19 cellular contexts compared by ENCODE assay signal in the genomic region with DNA sequence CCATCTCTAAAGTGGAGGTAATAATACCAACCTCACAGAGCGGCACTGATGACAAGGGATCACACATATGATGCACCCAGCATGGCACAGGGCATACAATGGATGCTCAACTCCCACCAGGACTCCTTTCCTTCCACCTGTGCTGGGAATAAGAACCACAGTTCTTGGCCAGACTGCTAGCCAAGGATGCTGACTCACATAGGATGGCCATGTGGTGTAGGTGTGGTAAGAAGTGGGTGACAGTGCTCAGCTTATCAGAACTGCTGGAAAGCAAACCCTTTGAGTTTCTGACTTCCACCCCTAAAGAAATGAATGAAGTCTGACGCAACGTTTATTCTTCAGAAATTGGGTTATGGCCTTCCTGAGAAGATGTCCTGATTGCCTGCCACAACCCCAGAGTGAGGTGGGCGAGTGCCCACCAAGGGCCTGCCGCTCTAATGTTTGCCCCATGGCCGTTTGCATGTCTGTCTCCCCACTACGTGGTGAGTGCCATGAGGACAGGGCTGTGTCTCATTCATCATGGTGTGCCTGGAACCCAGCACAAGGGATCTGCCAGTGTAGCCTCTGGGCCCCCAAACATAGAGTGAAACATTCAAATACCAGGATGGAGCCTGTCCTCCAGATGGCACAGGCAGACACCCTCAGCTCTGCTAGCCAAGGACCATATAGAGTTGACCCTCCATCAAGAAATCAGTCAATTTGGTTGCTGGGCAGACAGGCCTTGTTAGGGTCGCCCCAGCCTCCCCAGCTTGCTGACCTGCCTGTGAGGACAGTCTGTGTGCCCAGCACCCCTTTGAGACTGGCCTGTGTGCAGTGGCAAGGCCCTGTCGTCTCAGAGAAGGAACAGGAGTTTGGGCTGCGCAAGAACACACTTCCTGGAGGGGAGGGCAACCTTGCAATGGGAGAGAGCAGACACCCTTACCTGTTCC. TPM values are rescaled to one million over a fixed set of nuclear protein-coding genes. Genes with fewer than 3 reads are reported as not detected.
A peak's percentile ranks its signal among the peaks of the same experiment; 100 is the strongest.
DNase-seq lines count a peak whose midpoint lies in the region; ATAC-seq and TF ChIP-seq lines count a peak whose summit lies in the region.
"Had no signal": no experiment of that assay in that cellular context is flagged by ENCODE, and none has a peak within 500 bp of the region (broad histone marks: within the 10 kb centered on the region; RNA-seq: fewer than 3 reads in every experiment).

No MANE protein-coding gene starts in this region.

- no peak overlapping the region for H3K4me2 ChIP-seq in GM23248 (ENCODE audit: unreplicated experiment)

- H3K9me2 ChIP-seq in GM23248 (ENCODE audit: insufficient read depth) = no peaks in the 10 kb centered on the region

- H3K27ac ChIP-seq in GM23248 (no peak overlapping the region), RWPE2 (ENCODE audit: poor library complexity, severe bottlenecking) (no peak overlapping the region), esophagus muscularis mucosa (replicated peaks in 1 of 4) (no peak overlapping the region)

- H3K27ac Mint-ChIP-seq in osteocyte (ENCODE audit: unreplicated experiment) = no peak overlapping the region
- H3K27ac Mint-ChIP-seq in activated naive CD4-positive, alpha-beta T cell treated with anti-CD3 and anti-CD28 coated beads for 36 hours = no peak overlapping the region
- H3K27ac Mint-ChIP-seq: CD4-positive, CD25-positive, alpha-beta regulatory T cell; H9 had no signal

- H3K36me3 ChIP-seq in GM23248 (ENCODE audit: low read depth) (no peaks in the 10 kb centered on the region), RWPE2 (ENCODE audit: low read depth) (no peaks in the 10 kb centered on the region), esophagus muscularis mucosa (no peaks in the 10 kb centered on the region)

- peaks cover 5% of the 10 kb centered on the region for H3K9me3 Mint-ChIP-seq in osteocyte (ENCODE audit: unreplicated experiment)
- peaks cover 8% of the 10 kb centered on the region for H3K9me3 Mint-ChIP-seq in activated naive CD4-positive, alpha-beta T cell treated with anti-CD3 and anti-CD28 coated beads for 36 hours

- peak; percentile 45 for DNase-seq in GM23248
- no peak for DNase-seq in RWPE2 (ENCODE audit: low spot score)
- peak; percentile 64 for DNase-seq in esophagus muscularis mucosa (ENCODE audit: extremely low spot score)
- DNase-seq in osteocyte (ENCODE audit: extremely low spot score, unreplicated experiment) = peak; percentile 64
- no peak for DNase-seq in sciatic nerve (ENCODE audit: low spot score)
- no peak for DNase-seq in SKM-1 (lab: John Stamatoyannopoulos, UW; ENCODE audit: unreplicated experiment)
- no peak for DNase-seq in activated naive CD4-positive, alpha-beta T cell treated with anti-CD3 and anti-CD28 coated beads for 36 hours
- no peak for DNase-seq in HuH-7 (ENCODE audit: low spot score)
- DNase-seq: AML-193; CD4-positive, CD25-positive, alpha-beta regulatory T cell; DMS53; H9; NCI-H1417; NCI-H2029 treated with DMSO at 0.1 percent for 48 hours; NCI-H526; NK-92 treated with Interleukin-12 subunit alpha and Interleukin-12 subunit beta, amount 100 ng/mL, for 24 hours had no signal

- peaks cover 25% of the 10 kb centered on the region; the same call in 1 of the 2 replicates for H3F3A ChIP-seq in GM23248 (ENCODE audit: insufficient read depth)

- H2AFZ ChIP-seq in GM23248 = no peak overlapping the region

- H3K27me3 ChIP-seq in GM23248 (replicated peaks; ENCODE audit: insufficient read depth) (no peaks in the 10 kb centered on the region), RWPE2 (ENCODE audit: insufficient read depth, poor library complexity, severe bottlenecking) (no peaks in the 10 kb centered on the region), esophagus muscularis mucosa (no peaks in the 10 kb centered on the region)

- ATAC-seq in RWPE2 (ENCODE audit: low read depth) (peak; percentile 67; the same call in 1 of the 3 replicates), sciatic nerve (no peak)
- ATAC-seq: GM12878, Right ventricle myocardium inferior had no signal

- H3K4me1 Mint-ChIP-seq in osteocyte (ENCODE audit: unreplicated experiment) = peaks cover 10% of the 10 kb centered on the region
- no peaks in the 10 kb centered on the region for H3K4me1 Mint-ChIP-seq in activated naive CD4-positive, alpha-beta T cell treated with anti-CD3 and anti-CD28 coated beads for 36 hours (ENCODE audit: low read depth)
- H3K4me1 Mint-ChIP-seq: CD4-positive, CD25-positive, alpha-beta regulatory T cell; H9 had no signal

- no peaks in the 10 kb centered on the region for H3K9me3 ChIP-seq in GM23248 (ENCODE audit: low read depth)
- no peaks in the 10 kb centered on the region for H3K9me3 ChIP-seq in RWPE2 (ENCODE audit: severe bottlenecking)
- H3K9me3 ChIP-seq in esophagus muscularis mucosa = peaks cover 0 to 9% (median 0%) of the 10 kb centered on the region in 4 donors

- intact Hi-C loops in esophagus muscularis mucosa (cut with DNase I) = no loop called here
- intact Hi-C loops in sciatic nerve (cut with DNase I) = no loop called here
- intact Hi-C loops in activated naive CD4-positive, alpha-beta T cell treated with anti-CD3 and anti-CD28 coated beads for 36 hours (cut with micrococcal nuclease) = no loop called here

- H3K79me2 ChIP-seq in GM23248 (ENCODE audit: insufficient read depth) = no peaks in the 10 kb centered on the region

- H3K36me3 Mint-ChIP-seq in osteocyte (ENCODE audit: unreplicated experiment) = peaks cover 3% of the 10 kb centered on the region
- no peaks in the 10 kb centered on the region for H3K36me3 Mint-ChIP-seq in activated naive CD4-positive, alpha-beta T cell treated with anti-CD3 and anti-CD28 coated beads for 36 hours (ENCODE audit: low read depth)
- H3K36me3 Mint-ChIP-seq: CD4-positive, CD25-positive, alpha-beta regulatory T cell had no signal

- in situ Hi-C loops in GM23248 (cut with MboI) = no loop called here

- no peak for TF ChIP-seq EP300 in esophagus muscularis mucosa (IDR thresholded peaks at IDR 0.05)

- TF ChIP-seq CTCF in RWPE2 (IDR thresholded peaks at IDR 0.05; ENCODE audit: poor library complexity, severe bottlenecking) (no peak), esophagus muscularis mucosa (IDR thresholded peaks at IDR 0.05) (no peak), osteocyte (IDR thresholded peaks at IDR 0.05) (no peak)

- WGBS in GM23248 (ENCODE audit: low coverage in 1 of 2, low lambda C conversion rate in 2 of 2, missing lambda C conversion rate in 2 of 2), 2 experiments = 86% methylated on average over 10 of the region's 10 CpGs
- 80% methylated on average over 7 of the region's 10 CpGs for WGBS in esophagus muscularis mucosa

- H3K27me3 Mint-ChIP-seq in osteocyte (ENCODE audit: unreplicated experiment) = no peaks in the 10 kb centered on the region
- H3K27me3 Mint-ChIP-seq in activated naive CD4-positive, alpha-beta T cell treated with anti-CD3 and anti-CD28 coated beads for 36 hours (ENCODE audit: low read depth) = no peaks in the 10 kb centered on the region

- H3K4me1 ChIP-seq in GM23248 (ENCODE audit: insufficient read depth) (peaks cover 25% of the 10 kb centered on the region; the same call in 1 of the 2 replicates), RWPE2 (ENCODE audit: insufficient read depth, poor library complexity, severe bottlenecking) (no peaks in the 10 kb centered on the region), esophagus muscularis mucosa (no peaks in the 10 kb centered on the region)

- TF ChIP-seq POLR2A in esophagus muscularis mucosa (IDR thresholded peaks at IDR 0.05; ENCODE audit: low read depth) = no peak

- H4K20me1 ChIP-seq in GM23248 (ENCODE audit: insufficient read depth) = no peaks in the 10 kb centered on the region

- CTCF ChIA-PET in activated naive CD4-positive, alpha-beta T cell treated with anti-CD3 and anti-CD28 coated beads for 36 hours (lab: Charles Lee) = no interaction called here

- no peak overlapping the region for H3K4me3 Mint-ChIP-seq in osteocyte (ENCODE audit: unreplicated experiment)
- no peak overlapping the region for H3K4me3 Mint-ChIP-seq in activated naive CD4-positive, alpha-beta T cell treated with anti-CD3 and anti-CD28 coated beads for 36 hours
- H3K4me3 Mint-ChIP-seq: CD4-positive, CD25-positive, alpha-beta regulatory T cell; H9 had no signal

- H3K9ac ChIP-seq in GM23248 = no peak overlapping the region

- H3K4me3 ChIP-seq in GM23248 (no peak overlapping the region), RWPE2 (ENCODE audit: severe bottlenecking) (no peak overlapping the region), esophagus muscularis mucosa (no peak overlapping the region)
- H3K4me3 ChIP-seq: GM12878 had no signal

RNA-seq across cellular contexts. Expression of a gene that starts 57.6 kb away (rescaled TPM):
- total RNA-seq in GM23248 (2014; rRNA removed; shearing (Covaris generic)) = 0.22 and 0.63 TPM in 2 replicates
- 4.3 and 4.8 TPM in 2 replicates for polyA plus RNA-seq in GM23248 (2016; fragmentation: Nextera tagmentation; extraction: Ambion mirVana)
- total RNA-seq in esophagus muscularis mucosa (10 to 100 TPM in 3 of 4 donors, 1 to 10 TPM in 1; 8.3 to 17.6 (median 13.8) TPM), osteocyte (9.8 and 10.7 TPM in 2 replicates), sciatic nerve (34.1 TPM)
- not detected for total RNA-seq in activated naive CD4-positive, alpha-beta T cell treated with anti-CD3 and anti-CD28 coated beads for 36 hours
- total RNA-seq: CD4-positive, CD25-positive, alpha-beta regulatory T cell; G401 had no signal
- polyA plus RNA-seq: CD4-positive, CD25-positive, alpha-beta regulatory T cell; GM12878 had no signal

Comparison
In these comparisons a context has a peak if more than half of its experiments do, and no peak if none do; other contexts are left out.
1. DNase-seq: peak in GM23248 (single experiment), esophagus muscularis mucosa (single experiment) and osteocyte (single experiment); none in RWPE2 (single experiment), sciatic nerve (single experiment), SKM-1 (single experiment), activated naive CD4-positive, alpha-beta T cell treated with anti-CD3 and anti-CD28 coated beads for 36 hours (single experiment) and HuH-7 (single experiment).